Comparison of ENCODE assay signal across 22 cellular contexts in the genomic region with DNA sequence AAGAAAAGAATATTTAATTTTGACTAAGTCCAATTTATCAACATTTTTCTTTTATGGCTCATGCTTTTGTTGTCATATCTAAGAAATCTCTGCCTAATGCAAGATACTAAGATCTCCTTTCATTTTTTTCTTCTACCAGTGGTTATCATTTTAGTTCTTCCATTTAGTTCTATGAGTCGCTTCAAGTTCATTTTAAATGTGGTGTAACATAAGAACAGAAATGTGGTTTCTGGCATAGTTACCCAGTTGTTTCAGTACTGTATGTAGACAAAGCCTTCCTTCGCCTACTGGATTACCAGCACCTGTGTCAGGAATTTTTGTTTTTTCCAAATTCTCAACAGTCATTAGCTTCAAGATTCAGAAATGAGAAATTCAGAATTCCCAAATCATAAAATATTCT.
A peak's percentile ranks its signal among the peaks of the same experiment; 100 is the strongest.
DNase-seq lines count a peak whose midpoint lies in the region; ATAC-seq and TF ChIP-seq lines count a peak whose summit lies in the region.
"Had no signal": no experiment of that assay in that cellular context is flagged by ENCODE, and none has a peak within 500 bp of the region (broad histone marks: within the 10 kb centered on the region; RNA-seq: fewer than 3 reads in every experiment).

No MANE protein-coding gene starts in this region.

- H3K4me1 ChIP-seq in Karpas-422 (ENCODE audit: low read length) = peaks cover 12% of the 10 kb centered on the region
- H3K4me1 ChIP-seq in heart left ventricle = peaks cover 0 to 15% (median 9%) of the 10 kb centered on the region in 12 donors

- H3K9ac ChIP-seq in Karpas-422 (ENCODE audit: low read length) = no peak overlapping the region

- peak; percentile 4 for DNase-seq in AG09309 (ENCODE audit: low read depth)
- peak; percentile 20 for DNase-seq in HS-27A (ENCODE audit: low read depth)
- peak; percentile 6 for DNase-seq in fibroblast of villous mesenchyme (ENCODE audit: low read depth)
- no peak for DNase-seq in Karpas-422
- no peak for DNase-seq in NCI-H1436 treated with DMSO at 0.1 percent for 48 hours (lab: John Stamatoyannopoulos, UW)
- no peak for DNase-seq in heart left ventricle
- DNase-seq: ACHN; activated CD8-positive, alpha-beta memory T cell treated with anti-CD3 and anti-CD28 coated beads for 24 hours; activated T-cell treated with anti-CD3 and anti-CD28 coated beads, Interleukin-2, amount 50 U/mL, for 24 hours; amygdala; DMS 273 treated with DMSO at 0.1 percent for 48 hours; GDM1; hypothalamus; MV-4-11; NCI-H1694 treated with DMSO at 0.1 percent for 48 hours; psoas muscle; substantia nigra; SW 1271 had no signal

- WGBS in heart left ventricle, 4 donors = 95 to 99% (median 97%) methylated on average over 2 of the region's 2 CpGs

- TF ChIP-seq CTCF in AG09309 (IDR thresholded peaks at IDR 0.05; ENCODE audit: control insufficient read depth, insufficient read depth, low read depth, low read length, missing control alignments) (no peak), fibroblast of villous mesenchyme (IDR thresholded peaks at IDR 0.05; ENCODE audit: insufficient read depth, low read depth, low read length) (no peak), heart left ventricle (IDR thresholded peaks at IDR 0.05) (no peak)

- H3K9me2 ChIP-seq in Karpas-422 (replicated peaks; ENCODE audit: insufficient read depth, low read length) = no peaks in the 10 kb centered on the region

- H3K27me3 ChIP-seq in Karpas-422 (ENCODE audit: low read length) = no peaks in the 10 kb centered on the region
- no peaks in the 10 kb centered on the region for H3K27me3 ChIP-seq in heart left ventricle
- H3K27me3 ChIP-seq: neutrophil had no signal

- peaks cover 19% of the 10 kb centered on the region; the same call in 1 of the 2 replicates for H3K79me2 ChIP-seq in Karpas-422 (ENCODE audit: low read length)

- no peak overlapping the region for H2AFZ ChIP-seq in Karpas-422 (ENCODE audit: low read length)

- intact Hi-C loops in heart left ventricle (cut with DNase I) = loop anchor here in 1 of 10 donors (10.0 kb wide), 1 partner anchor 150 kb away; no protein-coding TSS in a partner anchor

- no peak overlapping the region for H3K4me3 ChIP-seq in AG09309 (ENCODE audit: control insufficient read depth, low read depth, low read length)
- H3K4me3 ChIP-seq in fibroblast of villous mesenchyme (ENCODE audit: low read depth, low read length) = no peak overlapping the region
- no peak overlapping the region for H3K4me3 ChIP-seq in Karpas-422 (ENCODE audit: low read length)
- H3K4me3 ChIP-seq in heart left ventricle = no peak overlapping the region
- H3K4me3 ChIP-seq: psoas muscle had no signal

- no peak for TF ChIP-seq POLR2A in heart left ventricle (IDR thresholded peaks at IDR 0.05)

- no peaks in the 10 kb centered on the region for H3K36me3 ChIP-seq in Karpas-422 (ENCODE audit: insufficient read depth, low read length)
- H3K36me3 ChIP-seq in heart left ventricle = no peaks in the 10 kb centered on the region
- H3K36me3 ChIP-seq: neutrophil had no signal

- H3K9me3 ChIP-seq in Karpas-422 (ENCODE audit: low read length) (no peaks in the 10 kb centered on the region), heart left ventricle (no peaks in the 10 kb centered on the region)
- H3K9me3 ChIP-seq: neutrophil, psoas muscle had no signal

- H3K4me2 ChIP-seq in Karpas-422 (ENCODE audit: low read depth, low read length, poor library complexity, severe bottlenecking) = no peak overlapping the region

- no peaks in the 10 kb centered on the region for H4K20me1 ChIP-seq in Karpas-422 (ENCODE audit: insufficient read depth, low read depth, low read length)

- ATAC-seq in SK-N-SH treated with all-trans-retinoic acid at 6 μM for 48 hours (peak; percentile 25; the same call in 1 of the 3 replicates), GM18498 (IDR thresholded peaks at IDR 0.05; ENCODE audit: unreplicated experiment) (no peak), heart left ventricle (no peak)
- ATAC-seq: activated CD4-positive, CD25-positive, alpha-beta regulatory T cell treated with anti-CD3 and anti-CD28 coated beads, Interleukin-2, amount 50 U/mL, for 24 hours had no signal

- no peak overlapping the region for H3K27ac ChIP-seq in Karpas-422 (ENCODE audit: low read length)
- H3K27ac ChIP-seq in heart left ventricle = no peak overlapping the region
- H3K27ac ChIP-seq: neutrophil, psoas muscle had no signal

TF ChIP-seq in SK-N-SH treated with all-trans-retinoic acid at 6 μM for 48 hours, 23 proteins besides CTCF, POLR2A, EP300 and RAD21:
- no peak for TF ChIP-seq PPARA (CRISPR knock-in tag; IDR thresholded peaks at IDR 0.05; ENCODE audit: borderline replicate concordance)
- TF ChIP-seq ZC3H10 (CRISPR knock-in tag; IDR thresholded peaks at IDR 0.05) = no peak
- TF ChIP-seq, protein P1, sequence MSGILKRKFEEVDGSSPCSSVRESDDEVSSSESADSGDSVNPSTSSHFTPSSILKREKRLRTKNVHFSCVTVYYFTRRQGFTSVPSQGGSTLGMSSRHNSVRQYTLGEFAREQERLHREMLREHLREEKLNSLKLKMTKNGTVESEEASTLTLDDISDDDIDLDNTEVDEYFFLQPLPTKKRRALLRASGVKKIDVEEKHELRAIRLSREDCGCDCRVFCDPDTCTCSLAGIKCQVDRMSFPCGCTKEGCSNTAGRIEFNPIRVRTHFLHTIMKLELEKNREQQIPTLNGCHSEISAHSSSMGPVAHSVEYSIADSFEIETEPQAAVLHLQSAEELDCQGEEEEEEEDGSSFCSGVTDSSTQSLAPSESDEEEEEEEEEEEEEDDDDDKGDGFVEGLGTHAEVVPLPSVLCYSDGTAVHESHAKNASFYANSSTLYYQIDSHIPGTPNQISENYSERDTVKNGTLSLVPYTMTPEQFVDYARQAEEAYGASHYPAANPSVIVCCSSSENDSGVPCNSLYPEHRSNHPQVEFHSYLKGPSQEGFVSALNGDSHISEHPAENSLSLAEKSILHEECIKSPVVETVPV (CRISPR knock-in tag; IDR thresholded peaks at IDR 0.05) = no peak
- TF ChIP-seq ESRRG (CRISPR knock-in tag; IDR thresholded peaks at IDR 0.05) = no peak
- no peak for TF ChIP-seq RARB (CRISPR knock-in tag; IDR thresholded peaks at IDR 0.05)
- no peak for TF ChIP-seq BACH2 (CRISPR knock-in tag; IDR thresholded peaks at IDR 0.05; ENCODE audit: borderline replicate concordance)
- TF ChIP-seq GLIS3 (CRISPR knock-in tag; IDR thresholded peaks at IDR 0.05) = no peak
- TF ChIP-seq, protein P2, sequence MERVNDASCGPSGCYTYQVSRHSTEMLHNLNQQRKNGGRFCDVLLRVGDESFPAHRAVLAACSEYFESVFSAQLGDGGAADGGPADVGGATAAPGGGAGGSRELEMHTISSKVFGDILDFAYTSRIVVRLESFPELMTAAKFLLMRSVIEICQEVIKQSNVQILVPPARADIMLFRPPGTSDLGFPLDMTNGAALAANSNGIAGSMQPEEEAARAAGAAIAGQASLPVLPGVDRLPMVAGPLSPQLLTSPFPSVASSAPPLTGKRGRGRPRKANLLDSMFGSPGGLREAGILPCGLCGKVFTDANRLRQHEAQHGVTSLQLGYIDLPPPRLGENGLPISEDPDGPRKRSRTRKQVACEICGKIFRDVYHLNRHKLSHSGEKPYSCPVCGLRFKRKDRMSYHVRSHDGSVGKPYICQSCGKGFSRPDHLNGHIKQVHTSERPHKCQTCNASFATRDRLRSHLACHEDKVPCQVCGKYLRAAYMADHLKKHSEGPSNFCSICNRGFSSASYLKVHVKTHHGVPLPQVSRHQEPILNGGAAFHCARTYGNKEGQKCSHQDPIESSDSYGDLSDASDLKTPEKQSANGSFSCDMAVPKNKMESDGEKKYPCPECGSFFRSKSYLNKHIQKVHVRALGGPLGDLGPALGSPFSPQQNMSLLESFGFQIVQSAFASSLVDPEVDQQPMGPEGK (CRISPR knock-in tag; IDR thresholded peaks at IDR 0.05; ENCODE audit: borderline replicate concordance) = no peak
- no peak for TF ChIP-seq ZNF70 (CRISPR knock-in tag; IDR thresholded peaks at IDR 0.05)
- TF ChIP-seq, protein P3, sequence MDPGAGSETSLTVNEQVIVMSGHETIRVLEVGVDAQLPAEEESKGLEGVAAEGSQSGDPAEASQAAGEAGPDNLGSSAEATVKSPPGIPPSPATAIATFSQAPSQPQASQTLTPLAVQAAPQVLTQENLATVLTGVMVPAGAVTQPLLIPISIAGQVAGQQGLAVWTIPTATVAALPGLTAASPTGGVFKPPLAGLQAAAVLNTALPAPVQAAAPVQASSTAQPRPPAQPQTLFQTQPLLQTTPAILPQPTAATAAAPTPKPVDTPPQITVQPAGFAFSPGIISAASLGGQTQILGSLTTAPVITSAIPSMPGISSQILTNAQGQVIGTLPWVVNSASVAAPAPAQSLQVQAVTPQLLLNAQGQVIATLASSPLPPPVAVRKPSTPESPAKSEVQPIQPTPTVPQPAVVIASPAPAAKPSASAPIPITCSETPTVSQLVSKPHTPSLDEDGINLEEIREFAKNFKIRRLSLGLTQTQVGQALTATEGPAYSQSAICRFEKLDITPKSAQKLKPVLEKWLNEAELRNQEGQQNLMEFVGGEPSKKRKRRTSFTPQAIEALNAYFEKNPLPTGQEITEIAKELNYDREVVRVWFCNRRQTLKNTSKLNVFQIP (CRISPR knock-in tag; IDR thresholded peaks at IDR 0.05; ENCODE audit: borderline replicate concordance, low read depth) = no peak
- TF ChIP-seq, protein P4, sequence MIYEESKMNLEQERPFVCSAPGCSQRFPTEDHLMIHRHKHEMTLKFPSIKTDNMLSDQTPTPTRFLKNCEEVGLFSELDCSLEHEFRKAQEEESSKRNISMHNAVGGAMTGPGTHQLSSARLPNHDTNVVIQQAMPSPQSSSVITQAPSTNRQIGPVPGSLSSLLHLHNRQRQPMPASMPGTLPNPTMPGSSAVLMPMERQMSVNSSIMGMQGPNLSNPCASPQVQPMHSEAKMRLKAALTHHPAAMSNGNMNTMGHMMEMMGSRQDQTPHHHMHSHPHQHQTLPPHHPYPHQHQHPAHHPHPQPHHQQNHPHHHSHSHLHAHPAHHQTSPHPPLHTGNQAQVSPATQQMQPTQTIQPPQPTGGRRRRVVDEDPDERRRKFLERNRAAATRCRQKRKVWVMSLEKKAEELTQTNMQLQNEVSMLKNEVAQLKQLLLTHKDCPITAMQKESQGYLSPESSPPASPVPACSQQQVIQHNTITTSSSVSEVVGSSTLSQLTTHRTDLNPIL (CRISPR knock-in tag; IDR thresholded peaks at IDR 0.05; ENCODE audit: low read depth) = no peak
- TF ChIP-seq TOX (CRISPR knock-in tag; IDR thresholded peaks at IDR 0.05; ENCODE audit: borderline replicate concordance) = no peak
- TF ChIP-seq TCF4 (CRISPR knock-in tag; IDR thresholded peaks at IDR 0.05; ENCODE audit: borderline replicate concordance) = no peak
- TF ChIP-seq ARNTL (CRISPR knock-in tag; IDR thresholded peaks at IDR 0.05; ENCODE audit: borderline replicate concordance, low read depth) = no peak

Comparison
In these comparisons a context has a peak if more than half of its experiments do, and no peak if none do; other contexts are left out.
1. DNase-seq: peak in AG09309 (single experiment), HS-27A (single experiment) and fibroblast of villous mesenchyme (single experiment); none in Karpas-422 (single experiment), NCI-H1436 treated with DMSO at 0.1 percent for 48 hours (single experiment) and heart left ventricle (0 of 5).